1 cellular context compared by ENCODE assay signal in genomic region chr2:18445412-18446320, GRCh38.
TF ChIP-seq lines count a peak whose summit lies in the region.

No MANE protein-coding gene starts in this region.

TF ChIP-seq in HepG2, 621 proteins besides CTCF, POLR2A, EP300 and RAD21 (continued from another document):
- no peak for TF ChIP-seq ZFP90 (CRISPR knock-in tag; IDR thresholded peaks at IDR 0.05; ENCODE audit: borderline replicate concordance)
